Comparison of ENCODE assay signal across 13 cellular contexts in genomic region chr5:150492621-150493020, GRCh38. TPM values are rescaled to one million over a fixed set of nuclear protein-coding genes. Genes with fewer than 3 reads are reported as not detected.
DNase-seq lines count a peak whose midpoint lies in the region; ATAC-seq and TF ChIP-seq lines count a peak whose summit lies in the region.
"Had no signal": no experiment of that assay in that cellular context is flagged by ENCODE, and none has a peak within 500 bp of the region (broad histone marks: within the 10 kb centered on the region; RNA-seq: fewer than 3 reads in every experiment).

No MANE protein-coding gene starts in this region.

- peaks cover 44% of the 10 kb centered on the region for H4K20me1 ChIP-seq in neural progenitor cell (ENCODE audit: low read depth)

- peak overlapping the region; percentile 33 for H3K27ac Mint-ChIP-seq in endothelial cell (ENCODE audit: unreplicated experiment)
- peak overlapping the region; percentile 70 for H3K27ac Mint-ChIP-seq in neural progenitor cell
- no peak overlapping the region for H3K27ac Mint-ChIP-seq in activated CD8-positive, alpha-beta T cell treated with anti-CD3 and anti-CD28 coated beads, Interleukin-2, amount 10 ng/mL, durations not matched to agents 7 days and 5 days
- H3K27ac Mint-ChIP-seq: activated T-helper 17 cell treated with anti-CD3 and anti-CD28 coated beads, Interleukin-2, amount 50 U/mL, for 72 hours had no signal

- TF ChIP-seq CTCF in endothelial cell (IDR thresholded peaks at IDR 0.05; ENCODE audit: unreplicated experiment) (no peak), neural progenitor cell (IDR thresholded peaks at IDR 0.05) (no peak), GM13976 (IDR thresholded peaks at IDR 0.05; ENCODE audit: borderline replicate concordance, control extremely low read depth, extremely low read depth, insufficient read depth, missing control alignments) (no peak)

- no peak overlapping the region for H3K4me2 ChIP-seq in neural progenitor cell

- peaks cover 41% of the 10 kb centered on the region for H3K36me3 Mint-ChIP-seq in endothelial cell (ENCODE audit: low read depth, unreplicated experiment)
- peaks cover 8% of the 10 kb centered on the region for H3K36me3 Mint-ChIP-seq in neural progenitor cell
- H3K36me3 Mint-ChIP-seq in activated CD8-positive, alpha-beta T cell treated with anti-CD3 and anti-CD28 coated beads, Interleukin-2, amount 10 ng/mL, durations not matched to agents 7 days and 5 days (ENCODE audit: low read depth): no peaks in the 10 kb centered on the region

- no peak for ATAC-seq in activated CD8-positive, alpha-beta T cell treated with anti-CD3 and anti-CD28 coated beads, Interleukin-2, amount 10 ng/mL, durations not matched to agents 7 days and 5 days
- ATAC-seq: activated T-helper 17 cell treated with anti-CD3 and anti-CD28 coated beads, Interleukin-2, amount 50 U/mL, for 72 hours had no signal

- H2AFZ ChIP-seq in ACC112 (ENCODE audit: low read length, unreplicated experiment) (no peak overlapping the region), neural progenitor cell (replicated peaks) (no peak overlapping the region)

- no peak overlapping the region for H3K9ac ChIP-seq in neural progenitor cell

- POLR2A ChIA-PET in activated CD8-positive, alpha-beta T cell treated with anti-CD3 and anti-CD28 coated beads, Interleukin-2, amount 10 ng/mL, durations not matched to agents 7 days and 5 days (lab: Charles Lee): no interaction called here

- H3K4me3 ChIP-seq in ACC112 (ENCODE audit: low read depth, low read length) (no peak overlapping the region), MG63 (no peak overlapping the region), neural progenitor cell (no peak overlapping the region)
- H3K4me3 ChIP-seq: BLaER1 treated with 17β-estradiol and CSF1 and Interleukin-3, amounts not matched to agents 10 nM and 100 nM had no signal

- peaks cover 78% of the 10 kb centered on the region for H3K79me2 ChIP-seq in ACC112 (ENCODE audit: control insufficient read depth, insufficient read depth, low read length, unreplicated experiment)
- peaks cover 100% of the 10 kb centered on the region for H3K79me2 ChIP-seq in neural progenitor cell (ENCODE audit: low read depth)

- in situ Hi-C loops in GM13976 (cut with MboI; ENCODE audit: low sequenced_read_pairs, unreplicated experiment): no loop called here

- peaks cover 73% of the 10 kb centered on the region for H3K4me1 Mint-ChIP-seq in endothelial cell (ENCODE audit: unreplicated experiment)
- H3K4me1 Mint-ChIP-seq in neural progenitor cell: peaks cover 63% of the 10 kb centered on the region
- H3K4me1 Mint-ChIP-seq in activated CD8-positive, alpha-beta T cell treated with anti-CD3 and anti-CD28 coated beads, Interleukin-2, amount 10 ng/mL, durations not matched to agents 7 days and 5 days (ENCODE audit: low read depth): no peaks in the 10 kb centered on the region
- H3K4me1 Mint-ChIP-seq: activated T-helper 17 cell treated with anti-CD3 and anti-CD28 coated beads, Interleukin-2, amount 50 U/mL, for 72 hours had no signal

- CTCF ChIA-PET in activated CD8-positive, alpha-beta T cell treated with anti-CD3 and anti-CD28 coated beads, Interleukin-2, amount 10 ng/mL, durations not matched to agents 7 days and 5 days (lab: Charles Lee): no interaction called here

- H3K4me1 ChIP-seq in ACC112 (ENCODE audit: control insufficient read depth, insufficient read depth, low read length, unreplicated experiment) (peaks cover 69% of the 10 kb centered on the region), neural progenitor cell (peaks cover 57% of the 10 kb centered on the region)

- H3K27ac ChIP-seq in ACC112 (ENCODE audit: low read depth, low read length) (peak overlapping the region; percentile 59), neural progenitor cell (no peak overlapping the region)
- H3K27ac ChIP-seq: BLaER1 treated with 17β-estradiol and CSF1 and Interleukin-3, amounts not matched to agents 10 nM and 100 nM had no signal

- H3K4me3 Mint-ChIP-seq in endothelial cell (ENCODE audit: unreplicated experiment) (no peak overlapping the region), neural progenitor cell (no peak overlapping the region)
- H3K4me3 Mint-ChIP-seq in activated CD8-positive, alpha-beta T cell treated with anti-CD3 and anti-CD28 coated beads, Interleukin-2, amount 10 ng/mL, durations not matched to agents 7 days and 5 days: no peak overlapping the region
- H3K4me3 Mint-ChIP-seq: activated T-helper 17 cell treated with anti-CD3 and anti-CD28 coated beads, Interleukin-2, amount 50 U/mL, for 72 hours had no signal

- H3K9me3 ChIP-seq in MG63 (no peaks in the 10 kb centered on the region), neural progenitor cell (ENCODE audit: low read depth) (no peaks in the 10 kb centered on the region)
- H3K9me3 ChIP-seq: BLaER1 treated with 17β-estradiol and CSF1 and Interleukin-3, amounts not matched to agents 10 nM and 100 nM had no signal

- H3F3A ChIP-seq in neural progenitor cell (ENCODE audit: low read depth): peaks cover 38% of the 10 kb centered on the region

- H3K36me3 ChIP-seq in ACC112 (ENCODE audit: insufficient read depth, low read length): no peaks in the 10 kb centered on the region
- H3K36me3 ChIP-seq in MG63: peaks cover 81% of the 10 kb centered on the region
- H3K36me3 ChIP-seq in neural progenitor cell: no peaks in the 10 kb centered on the region

- H3K9me3 Mint-ChIP-seq in endothelial cell (ENCODE audit: unreplicated experiment): no peaks in the 10 kb centered on the region
- no peaks in the 10 kb centered on the region for H3K9me3 Mint-ChIP-seq in neural progenitor cell
- no peaks in the 10 kb centered on the region for H3K9me3 Mint-ChIP-seq in activated CD8-positive, alpha-beta T cell treated with anti-CD3 and anti-CD28 coated beads, Interleukin-2, amount 10 ng/mL, durations not matched to agents 7 days and 5 days (ENCODE audit: insufficient read depth)
- H3K9me3 Mint-ChIP-seq: activated T-helper 17 cell treated with anti-CD3 and anti-CD28 coated beads, Interleukin-2, amount 50 U/mL, for 72 hours had no signal

- H3K27me3 ChIP-seq in ACC112 (ENCODE audit: insufficient read depth, low read length): no peaks in the 10 kb centered on the region
- H3K27me3 ChIP-seq in MG63: no peaks in the 10 kb centered on the region
- H3K27me3 ChIP-seq in neural progenitor cell: no peaks in the 10 kb centered on the region
- H3K27me3 ChIP-seq: BLaER1 treated with 17β-estradiol and CSF1 and Interleukin-3, amounts not matched to agents 10 nM and 100 nM had no signal

- DNase-seq in MG63 (peak; percentile 87), endothelial cell (ENCODE audit: low spot score) (no peak), neural progenitor cell (ENCODE audit: low spot score) (no peak), NCI-H524 treated with DMSO at 0.1 percent for 48 hours (lab: John Stamatoyannopoulos, UW) (no peak), GM13976 (ENCODE audit: low spot score) (no peak), GM19238 (ENCODE audit: insufficient read length, low spot score) (no peak)
- DNase-seq in activated CD8-positive, alpha-beta T cell treated with anti-CD3 and anti-CD28 coated beads, Interleukin-2, amount 10 ng/mL, durations not matched to agents 7 days and 5 days: no peak
- DNase-seq: effector memory CD4-positive, alpha-beta T cell; NCI-H187; stimulated activated CD4-positive, alpha-beta T cell treated with anti-CD3 and anti-CD28 coated beads, Interleukin-1b, Interleukin-23, amount 100 ng/mL, for 48 hours had no signal

- peaks cover 20% of the 10 kb centered on the region for H3K27me3 Mint-ChIP-seq in endothelial cell (ENCODE audit: unreplicated experiment)
- H3K27me3 Mint-ChIP-seq in neural progenitor cell (ENCODE audit: insufficient read depth, low read depth): peaks cover 5% of the 10 kb centered on the region
- H3K27me3 Mint-ChIP-seq in activated CD8-positive, alpha-beta T cell treated with anti-CD3 and anti-CD28 coated beads, Interleukin-2, amount 10 ng/mL, durations not matched to agents 7 days and 5 days (ENCODE audit: low read depth): peaks cover 2% of the 10 kb centered on the region

RNA-seq across cellular contexts. Expression of gene NDST1, which starts 15.3 kb away (rescaled TPM):
- total RNA-seq in MG63 (2014; rRNA removed; shearing (Covaris generic); ENCODE audit: low replicate concordance): 101 and 142 TPM in 2 replicates
- 178 TPM for total RNA-seq in endothelial cell (ENCODE audit: unreplicated experiment)
- total RNA-seq in neural progenitor cell (ENCODE audit: low replicate concordance): 22.9 and 45.6 TPM in 2 replicates
- total RNA-seq in activated CD8-positive, alpha-beta T cell treated with anti-CD3 and anti-CD28 coated beads, Interleukin-2, amount 10 ng/mL, durations not matched to agents 7 days and 5 days: under 1 TPM; 0.63 TPM

RNA-seq across cellular contexts. Expression of gene RPS14, which starts 43.1 kb away (rescaled TPM):
- 6,735 and 8,677 TPM in 2 replicates for total RNA-seq in MG63 (2014; rRNA removed; shearing (Covaris generic); ENCODE audit: low replicate concordance)
- total RNA-seq in endothelial cell (ENCODE audit: unreplicated experiment): 2,784 TPM
- total RNA-seq in neural progenitor cell (ENCODE audit: low replicate concordance): 3,204 and 3,639 TPM in 2 replicates
- total RNA-seq in activated CD8-positive, alpha-beta T cell treated with anti-CD3 and anti-CD28 coated beads, Interleukin-2, amount 10 ng/mL, durations not matched to agents 7 days and 5 days: 1,000 to 10,000 TPM; 2,046 to 2,123 TPM

Comparison
In these comparisons a context has a peak if more than half of its experiments do, and no peak if none do; other contexts are left out.
1. RNA of gene NDST1, which starts 15.3 kb away (total RNA-seq): 178 TPM in endothelial cell (single experiment), 101 to 142 TPM in MG63 and 22.9 to 45.6 TPM in neural progenitor cell; 0.63 TPM in activated CD8-positive, alpha-beta T cell treated with anti-CD3 and anti-CD28 coated beads, Interleukin-2, amount 10 ng/mL, durations not matched to agents 7 days and 5 days; every median in the first group is over 10 times any median in the second.